In the genomic region with DNA sequence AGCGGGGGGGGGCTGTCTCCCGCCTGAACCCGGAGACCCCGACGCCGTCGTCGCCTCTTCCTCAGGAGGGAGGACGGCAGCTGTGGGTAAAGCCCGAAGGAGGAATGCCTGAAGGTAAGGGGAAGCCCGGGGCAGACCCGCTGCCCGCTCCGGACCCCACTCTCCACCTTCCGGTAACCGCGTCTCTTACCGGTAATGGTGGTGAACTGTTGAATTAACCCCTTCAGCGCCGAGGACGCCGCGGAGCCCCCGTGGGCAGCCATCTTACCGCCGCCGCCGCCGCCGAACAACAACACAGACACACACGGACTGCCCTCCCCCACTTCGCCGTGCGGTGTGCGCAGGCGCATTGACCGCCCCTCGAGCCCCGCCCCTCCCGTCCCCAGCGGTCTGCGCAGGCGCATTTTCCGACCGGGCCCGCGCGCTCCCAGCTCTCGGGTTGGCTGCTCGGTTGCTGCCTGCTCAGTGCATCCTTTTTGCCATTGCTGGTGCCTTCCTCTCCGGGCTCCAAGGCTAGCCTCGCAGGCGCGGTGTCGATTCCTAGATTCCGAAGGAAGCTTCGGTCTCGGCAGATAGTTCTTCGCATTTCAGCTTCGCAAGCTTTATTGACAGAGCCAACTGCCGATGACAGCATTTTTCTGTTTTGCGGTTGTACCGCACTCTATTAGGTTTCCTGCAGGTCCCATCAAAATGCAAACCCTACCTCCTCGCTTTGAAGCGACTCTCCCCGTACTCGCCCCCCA, we compare ENCODE assay signal across 8 cellular contexts. TPM values are rescaled to one million over a fixed set of nuclear protein-coding genes. Genes with fewer than 3 reads are reported as not detected.
DNase-seq lines count a peak whose midpoint lies in the region; ATAC-seq and TF ChIP-seq lines count a peak whose summit lies in the region.

TSS of gene UBXN7 (minus strand) at position 291 of the 743 bp plus-strand sequence. CDS start at position 263, 28 bp downstream.

- peak within 1 kb of the TSS; percentile 87 for H3K9ac ChIP-seq in SK-N-MC (ENCODE audit: insufficient read length)

- peaks cover 4% of the 10 kb centered on the region for H3K36me3 Mint-ChIP-seq in HFFc6 (ENCODE audit: low read depth)
- peaks cover 10% of the 10 kb centered on the region for H3K36me3 Mint-ChIP-seq in activated naive CD4-positive, alpha-beta T cell treated with anti-CD3 and anti-CD28 coated beads, Interleukin-2, amount 10 ng/mL, durations not matched to agents 7 days and 5 days

- TF ChIP-seq CTCF in HFFc6 (IDR thresholded peaks at IDR 0.05) (no peak), gastroesophageal sphincter (IDR thresholded peaks at IDR 0.05) (no peak), neutrophil (IDR thresholded peaks at IDR 0.05) (peak; percentile 31), subcutaneous adipose tissue (IDR thresholded peaks at IDR 0.05; ENCODE audit: low read depth) (no peak)

- H3K4me1 Mint-ChIP-seq in HFFc6 (ENCODE audit: low read depth) = peaks cover 16% of the 10 kb centered on the region
- peaks cover 22% of the 10 kb centered on the region for H3K4me1 Mint-ChIP-seq in activated naive CD4-positive, alpha-beta T cell treated with anti-CD3 and anti-CD28 coated beads, Interleukin-2, amount 10 ng/mL, durations not matched to agents 7 days and 5 days

- H3K27me3 ChIP-seq in gastroesophageal sphincter (no peaks in the 10 kb centered on the region), neutrophil (no peaks in the 10 kb centered on the region)

- TF ChIP-seq EP300 in gastroesophageal sphincter (IDR thresholded peaks at IDR 0.05) = no peak

- H3K27me3 Mint-ChIP-seq in HFFc6 (ENCODE audit: insufficient read depth) = no peaks in the 10 kb centered on the region
- H3K27me3 Mint-ChIP-seq in activated naive CD4-positive, alpha-beta T cell treated with anti-CD3 and anti-CD28 coated beads, Interleukin-2, amount 10 ng/mL, durations not matched to agents 7 days and 5 days = peaks cover 6% of the 10 kb centered on the region

- H3K27ac Mint-ChIP-seq in HFFc6 = peak within 1 kb of the TSS; percentile 36
- H3K27ac Mint-ChIP-seq in activated naive CD4-positive, alpha-beta T cell treated with anti-CD3 and anti-CD28 coated beads, Interleukin-2, amount 10 ng/mL, durations not matched to agents 7 days and 5 days = peak within 1 kb of the TSS; percentile 78

- H3K36me3 ChIP-seq in SK-N-MC (ENCODE audit: insufficient read depth, low read length) (peaks cover 10% of the 10 kb centered on the region), gastroesophageal sphincter (peaks cover 0 to 7% of the 10 kb centered on the region in 2 donors), neutrophil (peaks cover 8% of the 10 kb centered on the region)

- H3K4me3 Mint-ChIP-seq in HFFc6 = peak within 1 kb of the TSS; percentile 86
- H3K4me3 Mint-ChIP-seq in activated naive CD4-positive, alpha-beta T cell treated with anti-CD3 and anti-CD28 coated beads, Interleukin-2, amount 10 ng/mL, durations not matched to agents 7 days and 5 days = peak within 1 kb of the TSS; percentile 71

- peak; percentile 98 for ATAC-seq in gastroesophageal sphincter

- H3K4me3 ChIP-seq in SK-N-MC (peak within 1 kb of the TSS; percentile 81), gastroesophageal sphincter (peak within 1 kb of the TSS; percentile 82 to 97), neutrophil (ENCODE audit: low read depth in 1 of 2, low read length in 1 of 2) (peak within 1 kb of the TSS; percentile 93 to 96)

- peak; percentile 50 to 51 for TF ChIP-seq POLR2A in gastroesophageal sphincter (IDR thresholded peaks at IDR 0.05)

- CTCF ChIA-PET in activated naive CD4-positive, alpha-beta T cell treated with anti-CD3 and anti-CD28 coated beads, Interleukin-2, amount 10 ng/mL, durations not matched to agents 7 days and 5 days (lab: Charles Lee) = interaction anchor here (1.7 kb wide), 1 partner anchor 90 kb away, joined by 5 read pairs; no protein-coding TSS in a partner anchor

- no peaks in the 10 kb centered on the region for H3K9me3 Mint-ChIP-seq in HFFc6
- H3K9me3 Mint-ChIP-seq in activated naive CD4-positive, alpha-beta T cell treated with anti-CD3 and anti-CD28 coated beads, Interleukin-2, amount 10 ng/mL, durations not matched to agents 7 days and 5 days = no peaks in the 10 kb centered on the region

- peaks cover 0 to 44% (median 7%) of the 10 kb centered on the region in 3 donors for H3K4me1 ChIP-seq in gastroesophageal sphincter
- peaks cover 23 to 25% of the 10 kb centered on the region in 2 experiments for H3K4me1 ChIP-seq in neutrophil (ENCODE audit: control insufficient read depth in 1 of 2, insufficient read depth in 1 of 2, low read depth in 1 of 2, low read length in 1 of 2)

- no peaks in the 10 kb centered on the region for H3K9me3 ChIP-seq in SK-N-MC (ENCODE audit: low read depth, low read length)
- H3K9me3 ChIP-seq in gastroesophageal sphincter = no peaks in the 10 kb centered on the region
- no peaks in the 10 kb centered on the region for H3K9me3 ChIP-seq in neutrophil

- peak within 1 kb of the TSS; percentile 66 for H3K27ac ChIP-seq in SK-N-MC
- H3K27ac ChIP-seq in gastroesophageal sphincter = peak within 1 kb of the TSS; percentile 83 to 98 (median 93)
- peak within 1 kb of the TSS; percentile 94 for H3K27ac ChIP-seq in neutrophil

- WGBS in gastroesophageal sphincter (ENCODE audit: low coverage in 1 of 2), 2 donors = 0% methylated on average over 16 of the region's 67 CpGs

- DNase-seq in GM04503 (ENCODE audit: low read depth) (peak; percentile 66), HFFc6 (peak; percentile 90), NCI-H1048 (lab: John Stamatoyannopoulos, UW) (peak; percentile 76), SK-N-MC (ENCODE audit: low read depth, low spot score) (peak; percentile 87)
- DNase-seq in activated naive CD4-positive, alpha-beta T cell treated with anti-CD3 and anti-CD28 coated beads, Interleukin-2, amount 10 ng/mL, durations not matched to agents 7 days and 5 days = peak; percentile 96

RNA-seq across cellular contexts. Expression of gene UBXN7, which starts in this region (rescaled TPM):
- 10 to 100 TPM; 57.8 to 67.0 (median 62.2) TPM for total RNA-seq in HFFc6 (2021; fragmentation: NEBNext Ultra II Directional; extraction: Animal tissue kit (Norgen Biotek cat#: 25700))
- total RNA-seq in gastroesophageal sphincter = 10 to 100 TPM; 17.1 to 24.1 (median 22.0) TPM
- total RNA-seq in subcutaneous adipose tissue = 10 to 100 TPM; 22.5 to 36.9 (median 28.8) TPM

Comparison
In these comparisons a context has a peak if more than half of its experiments do, and no peak if none do; other contexts are left out.
1. Peak in every context shown above with its lines: DNase-seq, ATAC-seq, H3K4me3 ChIP-seq and H3K27ac ChIP-seq.